In the genomic region with DNA sequence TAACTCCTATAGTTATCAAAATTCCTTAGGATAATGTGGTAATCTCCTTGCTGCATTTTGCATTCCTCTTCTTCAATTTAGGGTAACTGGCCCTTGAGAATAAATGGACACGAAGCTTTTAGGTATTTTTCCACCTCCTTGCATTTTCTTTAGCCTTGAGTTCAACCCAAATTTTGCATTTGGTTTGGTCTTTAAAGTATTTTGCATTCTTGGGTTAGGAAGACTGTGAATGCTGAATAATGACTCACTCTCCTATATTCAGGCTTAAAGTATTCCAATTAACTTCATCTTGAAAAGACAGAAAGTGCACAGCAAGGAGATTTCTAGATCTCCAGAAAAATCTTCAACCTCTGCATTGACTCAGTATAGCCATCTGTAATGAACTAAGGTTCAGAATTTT, we compare ENCODE assay signal across 1 cellular context.
TF ChIP-seq lines count a peak whose summit lies in the region.

No MANE protein-coding gene starts in this region.

TF ChIP-seq in IMR-90, 13 proteins besides CTCF, POLR2A, EP300 and RAD21 (continued from another document):
- TF ChIP-seq MAZ (IDR thresholded peaks at IDR 0.05; ENCODE audit: borderline replicate concordance, low read depth, low read length) (no peak), MXI1 (IDR thresholded peaks at IDR 0.05; ENCODE audit: borderline replicate concordance, low read depth, low read length) (no peak), SMC3 (IDR thresholded peaks at IDR 0.05; ENCODE audit: low read depth, low read length) (no peak), CEBPB (IDR thresholded peaks at IDR 0.05; ENCODE audit: low read depth, low read length) (no peak), RCOR1 (IDR thresholded peaks at IDR 0.05; ENCODE audit: insufficient replicate concordance, low read length) (no peak)
- TF ChIP-seq, protein P1, sequence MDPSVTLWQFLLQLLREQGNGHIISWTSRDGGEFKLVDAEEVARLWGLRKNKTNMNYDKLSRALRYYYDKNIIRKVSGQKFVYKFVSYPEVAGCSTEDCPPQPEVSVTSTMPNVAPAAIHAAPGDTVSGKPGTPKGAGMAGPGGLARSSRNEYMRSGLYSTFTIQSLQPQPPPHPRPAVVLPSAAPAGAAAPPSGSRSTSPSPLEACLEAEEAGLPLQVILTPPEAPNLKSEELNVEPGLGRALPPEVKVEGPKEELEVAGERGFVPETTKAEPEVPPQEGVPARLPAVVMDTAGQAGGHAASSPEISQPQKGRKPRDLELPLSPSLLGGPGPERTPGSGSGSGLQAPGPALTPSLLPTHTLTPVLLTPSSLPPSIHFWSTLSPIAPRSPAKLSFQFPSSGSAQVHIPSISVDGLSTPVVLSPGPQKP (IDR thresholded peaks at IDR 0.05; ENCODE audit: borderline replicate concordance, low read depth, low read length), result no peak
TF ChIP-seq in IMR-90: peak in this region for 0.
